Comparison of ENCODE assay signal across 17 cellular contexts in the genomic region with DNA sequence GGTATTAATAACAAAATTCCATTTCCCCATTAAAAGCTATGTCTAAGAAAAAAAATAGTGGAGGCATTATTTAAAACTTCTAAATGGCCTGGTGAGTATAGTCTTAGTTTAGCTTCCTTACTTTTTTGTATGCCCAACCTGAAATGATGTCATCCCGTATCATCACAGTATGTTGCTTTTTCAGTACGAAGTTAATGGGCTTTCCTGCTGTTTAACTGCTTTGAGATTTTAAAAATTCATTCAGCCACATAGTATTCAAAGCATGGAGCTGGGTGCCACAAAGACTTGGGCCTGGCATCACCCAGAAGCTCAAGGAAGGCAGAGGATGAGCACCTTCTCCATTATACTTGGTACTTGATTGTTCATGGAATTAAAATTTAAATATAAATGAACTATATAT. TPM values are rescaled to one million over a fixed set of nuclear protein-coding genes. Genes with fewer than 3 reads are reported as not detected.
DNase-seq lines count a peak whose midpoint lies in the region; ATAC-seq and TF ChIP-seq lines count a peak whose summit lies in the region.
"Had no signal": no experiment of that assay in that cellular context is flagged by ENCODE, and none has a peak within 500 bp of the region (broad histone marks: within the 10 kb centered on the region; RNA-seq: fewer than 3 reads in every experiment).

No MANE protein-coding gene starts in this region.

- ATAC-seq in activated T-cell treated with anti-CD3 and anti-CD28 coated beads, Interleukin-2, amount 50 U/mL, for 72 hours (replicated peaks in 1 of 2) = no peak
- ATAC-seq: Panc1, Right ventricle myocardium inferior had no signal

- TF ChIP-seq POLR2A in breast epithelium (IDR thresholded peaks at IDR 0.05) = no peak

- H3K9me3 ChIP-seq in skeletal muscle satellite cell (replicated peaks; ENCODE audit: low read length) = no peaks in the 10 kb centered on the region
- H3K9me3 ChIP-seq in breast epithelium = no peaks in the 10 kb centered on the region
- H3K9me3 ChIP-seq: BLaER1 treated with 17β-estradiol and CSF1 and Interleukin-3, amounts not matched to agents 10 nM and 100 nM had no signal

- intact Hi-C loops in breast epithelium (cut with DNase I; ENCODE audit: low total_unique reads) = no loop called here

- H3K4me1 ChIP-seq in skeletal muscle satellite cell (ENCODE audit: control insufficient read depth, insufficient read depth, low read length) (peaks cover 35% of the 10 kb centered on the region), breast epithelium (no peaks in the 10 kb centered on the region)
- H3K4me1 ChIP-seq: BLaER1 treated with 17β-estradiol and CSF1 and Interleukin-3, amounts not matched to agents 10 nM and 100 nM had no signal

- peak overlapping the region; percentile 14 for H3K9ac ChIP-seq in skeletal muscle satellite cell (ENCODE audit: low read depth, low read length)
- H3K9ac ChIP-seq: BLaER1 treated with 17β-estradiol and CSF1 and Interleukin-3, amounts not matched to agents 10 nM and 100 nM had no signal

- H3K27ac ChIP-seq in breast epithelium = no peak overlapping the region
- H3K27ac ChIP-seq: BLaER1 treated with 17β-estradiol and CSF1 and Interleukin-3, amounts not matched to agents 10 nM and 100 nM had no signal

- peak overlapping the region; percentile 14 for H3K27ac Mint-ChIP-seq in activated T-cell treated with anti-CD3 and anti-CD28 coated beads, Interleukin-2, amount 50 U/mL, for 72 hours

- no peak for DNase-seq in activated T-cell treated with anti-CD3 and anti-CD28 coated beads, Interleukin-2, amount 50 U/mL, for 72 hours
- DNase-seq in activated T-cell treated with anti-CD3 and anti-CD28 coated beads for 4 hours (no peak), M059J (ENCODE audit: low read depth) (peak; percentile 33), cerebellar cortex (ENCODE audit: low spot score) (peak; percentile 50), amygdala (lab: John Stamatoyannopoulos, UW) (no peak), islet precursor cell (no peak), breast epithelium (ENCODE audit: low spot score in 2 of 2) (no peak)
- DNase-seq: 8988T; CD8-positive, alpha-beta memory T cell; DMS79 treated with DMSO at 0.1 percent for 48 hours; NCI-H1436 treated with DMSO at 0.1 percent for 48 hours; NCI-H2081 treated with DMSO at 0.1 percent for 48 hours; NCI-H524 treated with DMSO at 0.1 percent for 48 hours had no signal

- no peak overlapping the region for H3K4me3 ChIP-seq in skeletal muscle satellite cell (ENCODE audit: low read length)
- no peak overlapping the region for H3K4me3 ChIP-seq in breast epithelium
- H3K4me3 ChIP-seq: BLaER1 treated with 17β-estradiol and CSF1 and Interleukin-3, amounts not matched to agents 10 nM and 100 nM had no signal

- H3K4me2 ChIP-seq in skeletal muscle satellite cell (ENCODE audit: low read length) = peak overlapping the region; percentile 11
- H3K4me2 ChIP-seq: BLaER1 treated with 17β-estradiol and CSF1 and Interleukin-3, amounts not matched to agents 10 nM and 100 nM had no signal

- H3K27me3 Mint-ChIP-seq in activated T-cell treated with anti-CD3 and anti-CD28 coated beads, Interleukin-2, amount 50 U/mL, for 72 hours (ENCODE audit: low read depth) = no peaks in the 10 kb centered on the region
- H3K27me3 Mint-ChIP-seq: CD8-positive, alpha-beta memory T cell had no signal

- H3K4me3 Mint-ChIP-seq in activated T-cell treated with anti-CD3 and anti-CD28 coated beads, Interleukin-2, amount 50 U/mL, for 72 hours = no peak overlapping the region
- H3K4me3 Mint-ChIP-seq: CD8-positive, alpha-beta memory T cell had no signal

- H3K36me3 ChIP-seq in skeletal muscle satellite cell (ENCODE audit: insufficient read depth, low read length) (peaks cover 7% of the 10 kb centered on the region), breast epithelium (no peaks in the 10 kb centered on the region)

- peaks cover 6 to 7% of the 10 kb centered on the region in 2 donors for H3K36me3 Mint-ChIP-seq in activated T-cell treated with anti-CD3 and anti-CD28 coated beads, Interleukin-2, amount 50 U/mL, for 72 hours (ENCODE audit: insufficient read depth in 2 of 2)

- no peak for TF ChIP-seq CTCF in breast epithelium (IDR thresholded peaks at IDR 0.05)

- no peaks in the 10 kb centered on the region for H3K9me3 Mint-ChIP-seq in activated T-cell treated with anti-CD3 and anti-CD28 coated beads, Interleukin-2, amount 50 U/mL, for 72 hours
- H3K9me3 Mint-ChIP-seq: CD8-positive, alpha-beta memory T cell had no signal

- H3K27me3 ChIP-seq in skeletal muscle satellite cell (ENCODE audit: control insufficient read depth, insufficient read depth, low read length) (no peaks in the 10 kb centered on the region), breast epithelium (no peaks in the 10 kb centered on the region)
- H3K27me3 ChIP-seq: BLaER1 treated with 17β-estradiol and CSF1 and Interleukin-3, amounts not matched to agents 10 nM and 100 nM had no signal

- no peaks in the 10 kb centered on the region for H3K4me1 Mint-ChIP-seq in activated T-cell treated with anti-CD3 and anti-CD28 coated beads, Interleukin-2, amount 50 U/mL, for 72 hours (ENCODE audit: low read depth)

RNA-seq across cellular contexts. Expression of a gene that starts 7.4 kb away (rescaled TPM):
- total RNA-seq in activated T-cell treated with anti-CD3 and anti-CD28 coated beads, Interleukin-2, amount 50 U/mL, for 72 hours = not detected
- 4.9 and 5.2 TPM in 2 replicates for total RNA-seq in M059J (2014; rRNA removed; shearing (Covaris generic))
- 0.51 and 0.66 TPM in 2 replicates for total RNA-seq in skeletal muscle satellite cell (2012; rRNA removed)
- 1 to 10 TPM in 2 of 3 donors, under 1 TPM in 1; under 0.01 to 3.4 (median 2.9) TPM for total RNA-seq in breast epithelium

Comparison
In these comparisons a context has a peak if more than half of its experiments do, and no peak if none do; other contexts are left out.
1. DNase-seq: peak in M059J (single experiment) and cerebellar cortex (single experiment); none in activated T-cell treated with anti-CD3 and anti-CD28 coated beads, Interleukin-2, amount 50 U/mL, for 72 hours (0 of 2), activated T-cell treated with anti-CD3 and anti-CD28 coated beads for 4 hours (single experiment), amygdala (0 of 56), islet precursor cell (single experiment) and breast epithelium (0 of 2).